Comparison of ENCODE assay signal across 16 cellular contexts in genomic region chr2:129152514-129152913, GRCh38.
DNase-seq lines count a peak whose midpoint lies in the region; ATAC-seq and TF ChIP-seq lines count a peak whose summit lies in the region.
"Had no signal": no experiment of that assay in that cellular context is flagged by ENCODE, and none has a peak within 500 bp of the region (broad histone marks: within the 10 kb centered on the region; RNA-seq: fewer than 3 reads in every experiment).

No MANE protein-coding gene starts in this region.

- H3K9me3 Mint-ChIP-seq in CD8-positive, alpha-beta memory T cell, result peaks cover 0 to 15% (median 2%) of the 10 kb centered on the region in 5 donors
- H3K9me3 Mint-ChIP-seq: CD4-positive, alpha-beta T cell had no signal

- ATAC-seq in GM18907 (IDR thresholded peaks at IDR 0.05; ENCODE audit: unreplicated experiment), result no peak
- ATAC-seq: A549 had no signal

- H3K27me3 Mint-ChIP-seq in CD8-positive, alpha-beta memory T cell, result peaks cover 2 to 5% of the 10 kb centered on the region in 2 donors

- H3K79me2 ChIP-seq in hepatocyte, result no peaks in the 10 kb centered on the region

- no peak overlapping the region for H3K4me2 ChIP-seq in hepatocyte
- H3K4me2 ChIP-seq: A549 had no signal

- H3K4me3 ChIP-seq in hepatocyte (no peak overlapping the region), retinal pigment epithelial cell (ENCODE audit: low read length) (no peak overlapping the region)
- H3K4me3 ChIP-seq in CD8-positive, alpha-beta memory T cell (ENCODE audit: low read length), result no peak overlapping the region
- H3K4me3 ChIP-seq: A549, GM23248 had no signal

- no peaks in the 10 kb centered on the region for H3K36me3 Mint-ChIP-seq in CD8-positive, alpha-beta memory T cell

- POLR2A ChIA-PET in CD8-positive, alpha-beta memory T cell (lab: Charles Lee), result no interaction called here

- CTCF ChIA-PET in CD8-positive, alpha-beta memory T cell (lab: Charles Lee), result no interaction called here

- H4K20me1 ChIP-seq in hepatocyte (ENCODE audit: insufficient read depth, poor library complexity, severe bottlenecking), result no peaks in the 10 kb centered on the region

- DNase-seq in ELF-1 (ENCODE audit: low read depth, low spot score) (peak; percentile 19), hepatocyte (ENCODE audit: low spot score) (no peak), retinal pigment epithelial cell (ENCODE audit: low read depth) (peak; percentile 7), NCI-H446 treated with DMSO at 0.1 percent for 48 hours (lab: John Stamatoyannopoulos, UW) (no peak)
- DNase-seq in CD8-positive, alpha-beta memory T cell, result no peak
- DNase-seq: AML-193; CD4-positive, alpha-beta T cell; DMS153; DMS79; GM23248; H7 had no signal

- TF ChIP-seq CTCF in VCaP (conservative IDR thresholded peaks at IDR 0.05) (no peak), hepatocyte (IDR thresholded peaks at IDR 0.05; ENCODE audit: poor library complexity) (no peak), retinal pigment epithelial cell (conservative IDR thresholded peaks at IDR 0.05; ENCODE audit: low read depth, low read length) (no peak)

- no peaks in the 10 kb centered on the region for H3K9me2 ChIP-seq in hepatocyte (replicated peaks; ENCODE audit: insufficient read depth)

- no peak overlapping the region for H2AFZ ChIP-seq in hepatocyte
- H2AFZ ChIP-seq: GM23248 had no signal

- H3K4me3 Mint-ChIP-seq in CD8-positive, alpha-beta memory T cell, result no peak overlapping the region
- H3K4me3 Mint-ChIP-seq: CD4-positive, alpha-beta T cell had no signal

- H3K9me3 ChIP-seq in hepatocyte (ENCODE audit: low read depth), result no peaks in the 10 kb centered on the region
- H3K9me3 ChIP-seq in CD8-positive, alpha-beta memory T cell (ENCODE audit: low read length), result no peaks in the 10 kb centered on the region
- H3K9me3 ChIP-seq: A549 had no signal

- H3K27ac Mint-ChIP-seq in CD8-positive, alpha-beta memory T cell, result no peak overlapping the region
- H3K27ac Mint-ChIP-seq: CD4-positive, alpha-beta T cell had no signal

- H3K27ac ChIP-seq in VCaP (peak overlapping the region; percentile 22; the same call in 1 of the 2 replicates), hepatocyte (peak overlapping the region; percentile 33)
- H3K27ac ChIP-seq in CD8-positive, alpha-beta memory T cell (ENCODE audit: low read depth, low read length), result no peak overlapping the region
- H3K27ac ChIP-seq: 22Rv1, A549, C4-2B, GM23248 had no signal

- H3K36me3 ChIP-seq in hepatocyte (replicated peaks; ENCODE audit: insufficient read depth, low read depth), result no peaks in the 10 kb centered on the region
- no peaks in the 10 kb centered on the region for H3K36me3 ChIP-seq in CD8-positive, alpha-beta memory T cell (ENCODE audit: insufficient read depth, low read length)

- H3K27me3 ChIP-seq in hepatocyte, result no peaks in the 10 kb centered on the region
- H3K27me3 ChIP-seq in CD8-positive, alpha-beta memory T cell (ENCODE audit: insufficient read depth, low read length, poor library complexity, severe bottlenecking), result no peaks in the 10 kb centered on the region

- H3K4me1 Mint-ChIP-seq in CD8-positive, alpha-beta memory T cell, result no peaks in the 10 kb centered on the region

- H3K4me1 ChIP-seq in hepatocyte (ENCODE audit: insufficient read depth), result peaks cover 8% of the 10 kb centered on the region
- H3K4me1 ChIP-seq in CD8-positive, alpha-beta memory T cell (ENCODE audit: insufficient read depth, low read length), result no peaks in the 10 kb centered on the region
- H3K4me1 ChIP-seq: A549 had no signal

- 31% methylated on average over 1 of the region's 1 CpG for WGBS in hepatocyte (ENCODE audit: low lambda C conversion rate, missing lambda C conversion rate)

Comparison
In these comparisons a context has a peak if more than half of its experiments do, and no peak if none do; other contexts are left out.
1. DNase-seq: peak in ELF-1 (single experiment) and retinal pigment epithelial cell (single experiment); none in hepatocyte (single experiment), NCI-H446 treated with DMSO at 0.1 percent for 48 hours (single experiment) and CD8-positive, alpha-beta memory T cell (0 of 5).